ENCODE assay signal across 8 cellular contexts in the genomic region with DNA sequence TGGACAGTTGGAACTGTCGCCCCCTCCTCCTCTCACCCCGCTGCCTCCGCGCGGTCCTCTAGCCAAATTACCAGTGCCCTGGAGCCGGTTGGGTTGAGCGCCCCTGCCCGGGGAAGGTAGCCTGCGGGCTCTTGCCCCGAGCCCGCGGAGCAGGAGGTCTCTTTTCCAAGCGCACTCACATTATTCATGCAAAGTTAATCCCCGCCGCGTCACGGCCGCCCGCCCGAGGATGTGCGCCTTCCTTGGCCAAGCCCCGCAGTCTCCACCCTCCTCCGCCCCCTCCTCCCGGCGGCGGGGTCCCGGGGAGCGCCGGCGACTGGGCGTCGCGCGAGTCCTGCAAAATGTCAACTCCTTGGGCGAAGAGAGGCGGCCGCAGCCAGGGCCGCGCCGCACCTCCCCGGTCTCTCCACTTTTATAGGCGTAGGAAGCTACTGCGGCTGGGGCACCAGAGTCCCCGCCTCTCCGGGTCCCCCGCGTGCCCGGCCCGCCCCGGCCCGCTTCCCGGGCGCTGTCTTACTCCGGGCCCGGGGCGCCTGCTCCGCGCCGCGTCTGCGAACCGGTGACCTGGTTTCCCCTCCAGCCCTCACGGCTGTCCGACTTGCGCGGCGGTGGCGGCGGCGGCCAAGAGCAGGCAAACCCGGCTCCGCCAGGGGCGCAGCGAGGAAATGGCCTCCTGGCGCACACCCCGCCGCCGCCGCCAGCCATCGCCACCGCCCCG. TPM values are rescaled to one million over a fixed set of nuclear protein-coding genes. Genes with fewer than 3 reads are reported as not detected.
DNase-seq lines count a peak whose midpoint lies in the region; ATAC-seq and TF ChIP-seq lines count a peak whose summit lies in the region.

A gene (minus strand): TSS at position 235 of the 718 bp plus-strand sequence.

- no peaks in the 10 kb centered on the region for H3K36me3 Mint-ChIP-seq in activated naive CD8-positive, alpha-beta T cell treated with anti-CD3 and anti-CD28 coated beads, Interleukin-2, amount 50 U/mL, for 24 hours (ENCODE audit: low read depth)
- no peaks in the 10 kb centered on the region for H3K36me3 Mint-ChIP-seq in CD4-positive, alpha-beta memory T cell

- peak within 1 kb of the TSS; percentile 66 to 89 (median 76) for H3K4me3 ChIP-seq in heart left ventricle
- H3K4me3 ChIP-seq in CD4-positive, alpha-beta memory T cell (ENCODE audit: low read length in 2 of 2) = no peak within 1 kb of the TSS
- H3K4me3 ChIP-seq in effector memory CD4-positive, alpha-beta T cell (ENCODE audit: insufficient read depth, low read depth, low read length, poor library complexity, severe bottlenecking) = no peak within 1 kb of the TSS

- WGBS in heart left ventricle, 4 donors = 0 to 1% (median 1%) methylated on average over 23 to 82 of the region's 82 CpGs; no CpG with 5 or more reads in 1 of the 4 donors

- H3K27ac ChIP-seq in heart left ventricle = peak within 1 kb of the TSS; percentile 80 to 97 (median 95)
- H3K27ac ChIP-seq in CD4-positive, alpha-beta memory T cell (ENCODE audit: low read depth, low read length) = no peak within 1 kb of the TSS
- H3K27ac ChIP-seq in effector memory CD4-positive, alpha-beta T cell (ENCODE audit: insufficient read depth, low read length, poor library complexity, severe bottlenecking) = no peak within 1 kb of the TSS

- H3K9me3 ChIP-seq in heart left ventricle = no peaks in the 10 kb centered on the region
- H3K9me3 ChIP-seq in CD4-positive, alpha-beta memory T cell (ENCODE audit: control insufficient read depth in 1 of 2, low read length in 2 of 2) = no peaks in the 10 kb centered on the region
- H3K9me3 ChIP-seq in effector memory CD4-positive, alpha-beta T cell (ENCODE audit: control insufficient read depth, low read length) = no peaks in the 10 kb centered on the region

- peak; percentile 35 for ATAC-seq in activated naive CD8-positive, alpha-beta T cell treated with anti-CD3 and anti-CD28 coated beads, Interleukin-2, amount 50 U/mL, for 24 hours
- ATAC-seq in heart left ventricle = peak; percentile 62 to 78 (median 76)

- H3K9me3 Mint-ChIP-seq in activated naive CD8-positive, alpha-beta T cell treated with anti-CD3 and anti-CD28 coated beads, Interleukin-2, amount 50 U/mL, for 24 hours = no peaks in the 10 kb centered on the region
- H3K9me3 Mint-ChIP-seq in CD4-positive, alpha-beta memory T cell = peaks cover 0 to 6% (median 2%) of the 10 kb centered on the region in 8 donors

- POLR2A ChIA-PET in CD4-positive, alpha-beta memory T cell (lab: Charles Lee; ENCODE audit: partially characterized antibody) = no interaction called here

- peak; percentile 56 for DNase-seq in activated CD8-positive, alpha-beta memory T cell treated with anti-CD3 and anti-CD28 coated beads, Interleukin-2, amount 50 U/mL, for 48 hours
- no peak for DNase-seq in activated CD8-positive, alpha-beta memory T cell treated with anti-CD3 and anti-CD28 coated beads for 24 hours
- DNase-seq in HT-29 (ENCODE audit: low spot score) (peak; percentile 53), heart left ventricle (peak; percentile 79 to 88 (median 85)), occipital lobe (lab: John Stamatoyannopoulos, UW) (peak; percentile 67)
- DNase-seq in activated naive CD8-positive, alpha-beta T cell treated with anti-CD3 and anti-CD28 coated beads, Interleukin-2, amount 50 U/mL, for 24 hours = peak; percentile 19
- no peak for DNase-seq in CD4-positive, alpha-beta memory T cell
- DNase-seq in effector memory CD4-positive, alpha-beta T cell = no peak

- peak within 1 kb of the TSS; percentile 46 for H3K4me3 Mint-ChIP-seq in activated naive CD8-positive, alpha-beta T cell treated with anti-CD3 and anti-CD28 coated beads, Interleukin-2, amount 50 U/mL, for 24 hours
- peak within 1 kb of the TSS in 1 of 8 donors; percentile 2 for H3K4me3 Mint-ChIP-seq in CD4-positive, alpha-beta memory T cell

- peak in 9 of 12 donors; percentile 6 to 60 (median 35) for TF ChIP-seq CTCF in heart left ventricle (IDR thresholded peaks at IDR 0.05)

- TF ChIP-seq POLR2A in heart left ventricle (IDR thresholded peaks at IDR 0.05) = peak in 1 of 2 donors; percentile 55

- no peaks in the 10 kb centered on the region for H3K36me3 ChIP-seq in heart left ventricle
- H3K36me3 ChIP-seq in CD4-positive, alpha-beta memory T cell (ENCODE audit: insufficient read depth, low read length) = no peaks in the 10 kb centered on the region
- H3K36me3 ChIP-seq in effector memory CD4-positive, alpha-beta T cell (ENCODE audit: control insufficient read depth, insufficient read depth, low read length) = no peaks in the 10 kb centered on the region

- CTCF ChIA-PET in CD4-positive, alpha-beta memory T cell (lab: Charles Lee; ENCODE audit: partially characterized antibody) = no interaction called here

- intact Hi-C loops in heart left ventricle (cut with DNase I) = loop anchor here (2.0 to 10.0 kb wide), 13 partner anchors 42 to 500 kb away; no protein-coding TSS in a partner anchor
- intact Hi-C loops in CD4-positive, alpha-beta memory T cell (cut with micrococcal nuclease) = no loop called here

- H3K4me1 Mint-ChIP-seq in activated naive CD8-positive, alpha-beta T cell treated with anti-CD3 and anti-CD28 coated beads, Interleukin-2, amount 50 U/mL, for 24 hours = peaks cover 15% of the 10 kb centered on the region
- peaks cover 0 to 3% (median 0%) of the 10 kb centered on the region in 4 donors for H3K4me1 Mint-ChIP-seq in CD4-positive, alpha-beta memory T cell

- H3K4me1 ChIP-seq in heart left ventricle = peaks cover 0 to 42% (median 21%) of the 10 kb centered on the region in 12 donors
- no peaks in the 10 kb centered on the region for H3K4me1 ChIP-seq in CD4-positive, alpha-beta memory T cell (ENCODE audit: insufficient read depth, low read length)
- no peaks in the 10 kb centered on the region for H3K4me1 ChIP-seq in effector memory CD4-positive, alpha-beta T cell (ENCODE audit: control insufficient read depth, insufficient read depth, low read length, poor library complexity, severe bottlenecking)

- no peak within 1 kb of the TSS for H3K27ac Mint-ChIP-seq in activated naive CD8-positive, alpha-beta T cell treated with anti-CD3 and anti-CD28 coated beads, Interleukin-2, amount 50 U/mL, for 24 hours
- H3K27ac Mint-ChIP-seq in CD4-positive, alpha-beta memory T cell = no peak within 1 kb of the TSS

- H3K27me3 ChIP-seq in heart left ventricle = peaks cover 0 to 14% (median 0%) of the 10 kb centered on the region in 9 donors
- H3K27me3 ChIP-seq in CD4-positive, alpha-beta memory T cell (ENCODE audit: insufficient read depth, low read length) = no peaks in the 10 kb centered on the region
- no peaks in the 10 kb centered on the region for H3K27me3 ChIP-seq in effector memory CD4-positive, alpha-beta T cell (replicated peaks; ENCODE audit: control insufficient read depth, insufficient read depth, low read length, poor library complexity, severe bottlenecking)

- H3K27me3 Mint-ChIP-seq in activated naive CD8-positive, alpha-beta T cell treated with anti-CD3 and anti-CD28 coated beads, Interleukin-2, amount 50 U/mL, for 24 hours = peaks cover 46% of the 10 kb centered on the region
- H3K27me3 Mint-ChIP-seq in CD4-positive, alpha-beta memory T cell = peaks cover 24 to 32% of the 10 kb centered on the region in 2 donors

RNA-seq across cellular contexts. Expression of the gene that starts here (rescaled TPM):
- 0.81 and 0.94 TPM in 2 replicates for total RNA-seq in HT-29 (2014; rRNA removed; shearing (Covaris generic))
- total RNA-seq in heart left ventricle = 10 to 100 TPM; 14.9 to 28.5 (median 21.6) TPM
- 10 to 100 TPM in 1 of 2 donors, 1 to 10 TPM in 1; 4.8 to 11.1 TPM for polyA plus RNA-seq in heart left ventricle
- total RNA-seq in occipital lobe = 44.5 TPM
- not detected for total RNA-seq in CD4-positive, alpha-beta memory T cell
- under 1 TPM in 1 of 2 donors, not detected in 1; 0.03 TPM for polyA plus RNA-seq in CD4-positive, alpha-beta memory T cell

Comparison
In these comparisons a context has a peak if more than half of its experiments do, and no peak if none do; other contexts are left out.
1. RNA of the gene that starts here (polyA plus RNA-seq): 4.8 to 11.1 TPM in heart left ventricle; 0.03 TPM in CD4-positive, alpha-beta memory T cell; every median in the first group is over 4 times any median in the second.
2. DNase-seq: peak in activated CD8-positive, alpha-beta memory T cell treated with anti-CD3 and anti-CD28 coated beads, Interleukin-2, amount 50 U/mL, for 48 hours (single experiment), activated naive CD8-positive, alpha-beta T cell treated with anti-CD3 and anti-CD28 coated beads, Interleukin-2, amount 50 U/mL, for 24 hours (single experiment), heart left ventricle (5 of 5) and occipital lobe (single experiment); none in activated CD8-positive, alpha-beta memory T cell treated with anti-CD3 and anti-CD28 coated beads for 24 hours (single experiment), CD4-positive, alpha-beta memory T cell (0 of 5) and effector memory CD4-positive, alpha-beta T cell (0 of 3).
3. Peak in DNase-seq in HT-29; RNA of the gene not detected or under 1 TPM.
4. H3K27ac ChIP-seq: peak in heart left ventricle (12 of 12); none in CD4-positive, alpha-beta memory T cell (single experiment) and effector memory CD4-positive, alpha-beta T cell (single experiment).
5. H3K4me3 ChIP-seq: peak in heart left ventricle (12 of 12); none in CD4-positive, alpha-beta memory T cell (0 of 2) and effector memory CD4-positive, alpha-beta T cell (single experiment).